ENCODE assay signal across 24 cellular contexts in the genomic region with DNA sequence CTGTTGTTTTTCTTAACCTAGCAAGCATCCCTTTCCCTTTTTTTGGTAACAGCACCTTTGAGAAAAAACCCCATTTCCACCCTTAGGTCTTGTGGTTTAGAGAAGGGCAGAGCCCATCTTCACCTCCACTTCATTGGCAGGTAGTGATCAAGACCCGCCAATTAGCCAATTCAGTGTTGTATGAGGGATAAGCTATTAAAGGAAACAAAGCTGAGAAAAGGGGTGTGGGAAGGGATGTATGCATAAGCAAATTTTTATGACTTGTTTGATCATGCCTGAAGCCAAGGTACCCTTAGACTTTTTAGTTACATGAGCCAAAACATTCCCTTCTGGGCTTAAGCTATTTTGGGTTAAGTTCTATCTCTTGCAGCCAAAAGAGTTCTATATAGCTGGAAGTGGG. TPM values are rescaled to one million over a fixed set of nuclear protein-coding genes. Genes with fewer than 3 reads are reported as not detected.
"Had no signal": no experiment of that assay in that cellular context is flagged by ENCODE, and none has a peak within 500 bp of the region (broad histone marks: within the 10 kb centered on the region; RNA-seq: fewer than 3 reads in every experiment).

No MANE protein-coding gene starts in this region.

- H3K9me3 ChIP-seq: adrenal gland, breast epithelium had no signal

- H3K4me2 ChIP-seq: PC-9 had no signal

- H3K36me3 ChIP-seq: adrenal gland, breast epithelium had no signal

- H3K9me3 Mint-ChIP-seq: activated CD4-positive, alpha-beta memory T cell treated with anti-CD3 and anti-CD28 coated beads, Interleukin-2, amount 10 ng/mL, durations not matched to agents 7 days and 5 days; activated CD4-positive, alpha-beta T cell treated with anti-CD3 and anti-CD28 coated beads, Interleukin-2, amount 10 ng/mL, durations not matched to agents 7 days and 5 days; activated naive CD4-positive, alpha-beta T cell treated with anti-CD3 and anti-CD28 coated beads, Interleukin-2, amount 10 ng/mL, durations not matched to agents 7 days and 5 days; activated naive CD8-positive, alpha-beta T cell treated with anti-CD3 and anti-CD28 coated beads, Interleukin-2, amount 10 ng/mL, durations not matched to agents 7 days and 5 days; activated T-cell treated with anti-CD3 and anti-CD28 coated beads, Interleukin-2, amount 50 U/mL, for 72 hours; activated T-helper 2 cell treated with anti-CD3 and anti-CD28 coated beads, Interferon-gamma antibody, Interleukin-2, Interleukin-4, amounts not matched to agents 10 μg/mL and 5 μg/mL and 100 μg/mL, durations not matched to agents 14 hours and 24 hours and 36 hours; IgD-negative memory B cell had no signal

- H2AFZ ChIP-seq: PC-9 had no signal

- H3K27ac ChIP-seq: adrenal gland, breast epithelium, PC-9, VCaP had no signal

- H3K27ac Mint-ChIP-seq: activated CD4-positive, alpha-beta memory T cell treated with anti-CD3 and anti-CD28 coated beads, Interleukin-2, amount 10 ng/mL, durations not matched to agents 7 days and 5 days; activated CD4-positive, alpha-beta T cell treated with anti-CD3 and anti-CD28 coated beads, Interleukin-2, amount 10 ng/mL, durations not matched to agents 7 days and 5 days; activated naive CD4-positive, alpha-beta T cell treated with anti-CD3 and anti-CD28 coated beads, Interleukin-2, amount 10 ng/mL, durations not matched to agents 7 days and 5 days; activated naive CD8-positive, alpha-beta T cell treated with anti-CD3 and anti-CD28 coated beads, Interleukin-2, amount 10 ng/mL, durations not matched to agents 7 days and 5 days; activated T-cell treated with anti-CD3 and anti-CD28 coated beads, Interleukin-2, amount 50 U/mL, for 72 hours; activated T-helper 2 cell treated with anti-CD3 and anti-CD28 coated beads, Interferon-gamma antibody, Interleukin-2, Interleukin-4, amounts not matched to agents 10 μg/mL and 5 μg/mL and 100 μg/mL, durations not matched to agents 14 hours and 24 hours and 36 hours; IgD-negative memory B cell had no signal

- H3K4me3 ChIP-seq: adrenal gland, breast epithelium, PC-9 had no signal

- ATAC-seq: activated T-cell treated with anti-CD3 and anti-CD28 coated beads, Interleukin-2, amount 50 U/mL, for 72 hours had no signal

- DNase-seq: activated CD4-positive, alpha-beta memory T cell treated with anti-CD3 and anti-CD28 coated beads, Interleukin-2, amount 10 ng/mL, durations not matched to agents 7 days and 5 days; activated CD4-positive, alpha-beta T cell treated with anti-CD3 and anti-CD28 coated beads, Interleukin-2, amount 10 ng/mL, durations not matched to agents 7 days and 5 days; activated CD4-positive, CD25-positive, alpha-beta regulatory T cell; activated gamma-delta T cell treated with Interleukin-2 at 50 U/mL for 16 hours; activated naive CD4-positive, alpha-beta T cell treated with anti-CD3 and anti-CD28 coated beads, Interleukin-2, amount 10 ng/mL, durations not matched to agents 7 days and 5 days; activated naive CD8-positive, alpha-beta T cell treated with anti-CD3 and anti-CD28 coated beads, Interleukin-2, amount 10 ng/mL, durations not matched to agents 7 days and 5 days; activated T-cell treated with anti-CD3 and anti-CD28 coated beads for 4 hours; activated T-cell treated with anti-CD3 and anti-CD28 coated beads, Interleukin-2, amount 50 U/mL, for 72 hours; adrenal gland; central memory CD4-positive, alpha-beta T cell; KG1; NCI-H1092; NCI-H1930; NCI-H2171; NCI-H2227 treated with DMSO at 0.1 percent for 48 hours; NCI-H446 treated with DMSO at 0.1 percent for 48 hours; NCI-H524 treated with DMSO at 0.1 percent for 48 hours; PC-9; SHP77 treated with DMSO at 0.1 percent for 48 hours; T-helper 1 cell had no signal

- H3K27me3 ChIP-seq: adrenal gland, breast epithelium had no signal

- H3K4me3 Mint-ChIP-seq: activated CD4-positive, alpha-beta memory T cell treated with anti-CD3 and anti-CD28 coated beads, Interleukin-2, amount 10 ng/mL, durations not matched to agents 7 days and 5 days; activated CD4-positive, alpha-beta T cell treated with anti-CD3 and anti-CD28 coated beads, Interleukin-2, amount 10 ng/mL, durations not matched to agents 7 days and 5 days; activated naive CD4-positive, alpha-beta T cell treated with anti-CD3 and anti-CD28 coated beads, Interleukin-2, amount 10 ng/mL, durations not matched to agents 7 days and 5 days; activated naive CD8-positive, alpha-beta T cell treated with anti-CD3 and anti-CD28 coated beads, Interleukin-2, amount 10 ng/mL, durations not matched to agents 7 days and 5 days; activated T-cell treated with anti-CD3 and anti-CD28 coated beads, Interleukin-2, amount 50 U/mL, for 72 hours; IgD-negative memory B cell had no signal

- H3K36me3 Mint-ChIP-seq: activated naive CD4-positive, alpha-beta T cell treated with anti-CD3 and anti-CD28 coated beads, Interleukin-2, amount 10 ng/mL, durations not matched to agents 7 days and 5 days; activated naive CD8-positive, alpha-beta T cell treated with anti-CD3 and anti-CD28 coated beads, Interleukin-2, amount 10 ng/mL, durations not matched to agents 7 days and 5 days; IgD-negative memory B cell had no signal

RNA-seq across cellular contexts. Expression of a gene that starts 3.6 kb away (rescaled TPM):
- polyA plus RNA-seq: IgD-negative memory B cell had no signal
